1 cellular context compared by ENCODE assay signal in the genomic region with DNA sequence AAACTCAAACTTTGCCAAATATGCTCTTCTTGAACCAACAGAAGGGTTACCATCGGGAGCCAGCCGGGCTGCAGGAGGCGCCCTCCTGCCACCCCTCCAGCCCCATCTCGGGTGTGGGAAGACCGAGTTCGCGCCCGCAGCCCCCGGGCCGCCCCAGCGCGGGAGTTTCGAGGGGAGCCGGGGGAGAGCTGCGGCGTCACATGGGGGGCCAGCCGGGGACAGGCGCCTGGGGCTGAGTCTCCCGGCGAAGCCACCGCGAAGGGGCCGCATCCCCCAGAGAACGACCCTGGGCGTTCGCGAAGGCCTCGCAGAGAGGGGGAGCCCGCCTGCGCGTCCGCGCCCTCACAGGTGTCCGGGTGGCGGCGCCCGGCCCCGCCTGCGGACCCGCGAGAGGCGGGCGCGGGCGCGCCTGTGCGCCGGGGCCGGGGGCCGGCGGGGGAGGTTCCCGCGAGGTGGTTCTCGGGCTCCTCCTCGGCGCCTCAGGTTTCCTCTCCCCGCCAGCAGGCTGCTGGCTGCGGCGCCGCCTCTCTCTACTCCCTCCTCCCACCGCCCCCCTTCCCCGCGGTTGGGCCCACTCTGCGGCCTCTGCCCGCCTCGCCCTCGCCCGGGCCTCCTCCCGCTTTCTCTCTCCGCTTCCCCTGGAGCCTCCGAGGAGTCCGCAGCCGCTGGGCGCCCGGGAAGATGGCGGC.
A peak's percentile ranks its signal among the peaks of the same experiment; 100 is the strongest.
TF ChIP-seq lines count a peak whose summit lies in the region.

A gene with protein sequence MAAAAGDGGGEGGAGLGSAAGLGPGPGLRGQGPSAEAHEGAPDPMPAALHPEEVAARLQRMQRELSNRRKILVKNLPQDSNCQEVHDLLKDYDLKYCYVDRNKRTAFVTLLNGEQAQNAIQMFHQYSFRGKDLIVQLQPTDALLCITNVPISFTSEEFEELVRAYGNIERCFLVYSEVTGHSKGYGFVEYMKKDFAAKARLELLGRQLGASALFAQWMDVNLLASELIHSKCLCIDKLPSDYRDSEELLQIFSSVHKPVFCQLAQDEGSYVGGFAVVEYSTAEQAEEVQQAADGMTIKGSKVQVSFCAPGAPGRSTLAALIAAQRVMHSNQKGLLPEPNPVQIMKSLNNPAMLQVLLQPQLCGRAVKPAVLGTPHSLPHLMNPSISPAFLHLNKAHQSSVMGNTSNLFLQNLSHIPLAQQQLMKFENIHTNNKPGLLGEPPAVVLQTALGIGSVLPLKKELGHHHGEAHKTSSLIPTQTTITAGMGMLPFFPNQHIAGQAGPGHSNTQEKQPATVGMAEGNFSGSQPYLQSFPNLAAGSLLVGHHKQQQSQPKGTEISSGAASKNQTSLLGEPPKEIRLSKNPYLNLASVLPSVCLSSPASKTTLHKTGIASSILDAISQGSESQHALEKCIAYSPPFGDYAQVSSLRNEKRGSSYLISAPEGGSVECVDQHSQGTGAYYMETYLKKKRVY (plus strand): TSS at position 584 of the 689 bp plus-strand sequence. CDS start 98 bp downstream, at position 682.

TF ChIP-seq in K562, 482 proteins besides CTCF, POLR2A, EP300 and RAD21 (continued from another document):
- TF ChIP-seq, protein P1, sequence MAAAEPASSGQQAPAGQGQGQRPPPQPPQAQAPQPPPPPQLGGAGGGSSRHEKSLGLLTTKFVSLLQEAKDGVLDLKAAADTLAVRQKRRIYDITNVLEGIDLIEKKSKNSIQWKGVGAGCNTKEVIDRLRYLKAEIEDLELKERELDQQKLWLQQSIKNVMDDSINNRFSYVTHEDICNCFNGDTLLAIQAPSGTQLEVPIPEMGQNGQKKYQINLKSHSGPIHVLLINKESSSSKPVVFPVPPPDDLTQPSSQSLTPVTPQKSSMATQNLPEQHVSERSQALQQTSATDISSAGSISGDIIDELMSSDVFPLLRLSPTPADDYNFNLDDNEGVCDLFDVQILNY (CRISPR knock-in tag; IDR thresholded peaks at IDR 0.05), result no peak
- TF ChIP-seq ZC3H8 (IDR thresholded peaks at IDR 0.05) (no peak), ZNF133 (CRISPR knock-in tag; IDR thresholded peaks at IDR 0.05) (no peak), GATA2 (CRISPR knock-in tag; IDR thresholded peaks at IDR 0.05) (no peak), RBM34 (IDR thresholded peaks at IDR 0.05; ENCODE audit: borderline replicate concordance, insufficient read depth, low read length) (no peak), ZNF589 (CRISPR knock-in tag; IDR thresholded peaks at IDR 0.05; ENCODE audit: low read depth) (no peak), PHF8 (IDR thresholded peaks at IDR 0.05; ENCODE audit: borderline replicate concordance, low read length) (peak; percentile 54; the same call in 1 of the 2 replicates), CHCHD3 (CRISPR knock-in tag; IDR thresholded peaks at IDR 0.05) (no peak), CBX3 (IDR thresholded peaks at IDR 0.05; ENCODE audit: borderline replicate concordance in 1 of 2, low read length in 2 of 2) (no peak), ZNF431 (CRISPR knock-in tag; IDR thresholded peaks at IDR 0.05) (no peak), ZZZ3 (IDR thresholded peaks at IDR 0.05) (no peak), LARP7 (IDR thresholded peaks at IDR 0.05) (no peak), KLF6 (CRISPR knock-in tag; IDR thresholded peaks at IDR 0.05; ENCODE audit: borderline replicate concordance) (no peak), NR3C1 (CRISPR knock-in tag; IDR thresholded peaks at IDR 0.05) (no peak), CBX8 (IDR thresholded peaks at IDR 0.05; ENCODE audit: borderline replicate concordance, extremely low read depth, low read depth, low read length, poor library complexity, severe bottlenecking) (no peak), PHF20 (IDR thresholded peaks at IDR 0.05; ENCODE audit: partially characterized antibody) (no peak), MAFK (IDR thresholded peaks at IDR 0.05; ENCODE audit: low read length) (no peak), SREBF1 (IDR thresholded peaks at IDR 0.05; ENCODE audit: borderline replicate concordance, low read depth, low read length) (no peak), ZC3H4 (CRISPR knock-in tag; IDR thresholded peaks at IDR 0.05; ENCODE audit: borderline replicate concordance) (no peak), ZNF134 (CRISPR knock-in tag; conservative IDR thresholded peaks at IDR 0.05) (no peak), ZNF79 (CRISPR knock-in tag; IDR thresholded peaks at IDR 0.05; ENCODE audit: low read depth) (no peak), MEIS2 (IDR thresholded peaks at IDR 0.05; ENCODE audit: partially characterized antibody) (no peak), HMG20A (CRISPR knock-in tag; conservative IDR thresholded peaks at IDR 0.05) (no peak), MCM7 (IDR thresholded peaks at IDR 0.05) (no peak), FOXK2 (conservative IDR thresholded peaks at IDR 0.05 in 1 of 2, IDR thresholded peaks at IDR 0.05 in 1 of 2; ENCODE audit: low read depth in 2 of 2) (no peak), GABPB2 (CRISPR knock-in tag; conservative IDR thresholded peaks at IDR 0.05) (no peak), HNRNPLL (IDR thresholded peaks at IDR 0.05; ENCODE audit: low read depth, low read length, poor library complexity, severe bottlenecking) (peak; percentile 4)
- TF ChIP-seq, protein P2, sequence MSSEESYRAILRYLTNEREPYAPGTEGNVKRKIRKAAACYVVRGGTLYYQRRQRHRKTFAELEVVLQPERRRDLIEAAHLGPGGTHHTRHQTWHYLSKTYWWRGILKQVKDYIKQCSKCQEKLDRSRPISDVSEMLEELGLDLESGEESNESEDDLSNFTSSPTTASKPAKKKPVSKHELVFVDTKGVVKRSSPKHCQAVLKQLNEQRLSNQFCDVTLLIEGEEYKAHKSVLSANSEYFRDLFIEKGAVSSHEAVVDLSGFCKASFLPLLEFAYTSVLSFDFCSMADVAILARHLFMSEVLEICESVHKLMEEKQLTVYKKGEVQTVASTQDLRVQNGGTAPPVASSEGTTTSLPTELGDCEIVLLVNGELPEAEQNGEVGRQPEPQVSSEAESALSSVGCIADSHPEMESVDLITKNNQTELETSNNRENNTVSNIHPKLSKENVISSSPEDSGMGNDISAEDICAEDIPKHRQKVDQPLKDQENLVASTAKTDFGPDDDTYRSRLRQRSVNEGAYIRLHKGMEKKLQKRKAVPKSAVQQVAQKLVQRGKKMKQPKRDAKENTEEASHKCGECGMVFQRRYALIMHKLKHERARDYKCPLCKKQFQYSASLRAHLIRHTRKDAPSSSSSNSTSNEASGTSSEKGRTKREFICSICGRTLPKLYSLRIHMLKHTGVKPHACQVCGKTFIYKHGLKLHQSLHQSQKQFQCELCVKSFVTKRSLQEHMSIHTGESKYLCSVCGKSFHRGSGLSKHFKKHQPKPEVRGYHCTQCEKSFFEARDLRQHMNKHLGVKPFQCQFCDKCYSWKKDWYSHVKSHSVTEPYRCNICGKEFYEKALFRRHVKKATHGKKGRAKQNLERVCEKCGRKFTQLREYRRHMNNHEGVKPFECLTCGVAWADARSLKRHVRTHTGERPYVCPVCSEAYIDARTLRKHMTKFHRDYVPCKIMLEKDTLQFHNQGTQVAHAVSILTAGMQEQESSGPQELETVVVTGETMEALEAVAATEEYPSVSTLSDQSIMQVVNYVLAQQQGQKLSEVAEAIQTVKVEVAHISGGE (CRISPR knock-in tag; IDR thresholded peaks at IDR 0.05), result no peak
- TF ChIP-seq, protein P3, sequence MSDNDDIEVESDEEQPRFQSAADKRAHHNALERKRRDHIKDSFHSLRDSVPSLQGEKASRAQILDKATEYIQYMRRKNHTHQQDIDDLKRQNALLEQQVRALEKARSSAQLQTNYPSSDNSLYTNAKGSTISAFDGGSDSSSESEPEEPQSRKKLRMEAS (CRISPR knock-in tag; IDR thresholded peaks at IDR 0.05), result no peak
- TF ChIP-seq, protein P4, sequence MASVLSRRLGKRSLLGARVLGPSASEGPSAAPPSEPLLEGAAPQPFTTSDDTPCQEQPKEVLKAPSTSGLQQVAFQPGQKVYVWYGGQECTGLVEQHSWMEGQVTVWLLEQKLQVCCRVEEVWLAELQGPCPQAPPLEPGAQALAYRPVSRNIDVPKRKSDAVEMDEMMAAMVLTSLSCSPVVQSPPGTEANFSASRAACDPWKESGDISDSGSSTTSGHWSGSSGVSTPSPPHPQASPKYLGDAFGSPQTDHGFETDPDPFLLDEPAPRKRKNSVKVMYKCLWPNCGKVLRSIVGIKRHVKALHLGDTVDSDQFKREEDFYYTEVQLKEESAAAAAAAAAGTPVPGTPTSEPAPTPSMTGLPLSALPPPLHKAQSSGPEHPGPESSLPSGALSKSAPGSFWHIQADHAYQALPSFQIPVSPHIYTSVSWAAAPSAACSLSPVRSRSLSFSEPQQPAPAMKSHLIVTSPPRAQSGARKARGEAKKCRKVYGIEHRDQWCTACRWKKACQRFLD (CRISPR knock-in tag; IDR thresholded peaks at IDR 0.05), result no peak
- TF ChIP-seq, protein P5, sequence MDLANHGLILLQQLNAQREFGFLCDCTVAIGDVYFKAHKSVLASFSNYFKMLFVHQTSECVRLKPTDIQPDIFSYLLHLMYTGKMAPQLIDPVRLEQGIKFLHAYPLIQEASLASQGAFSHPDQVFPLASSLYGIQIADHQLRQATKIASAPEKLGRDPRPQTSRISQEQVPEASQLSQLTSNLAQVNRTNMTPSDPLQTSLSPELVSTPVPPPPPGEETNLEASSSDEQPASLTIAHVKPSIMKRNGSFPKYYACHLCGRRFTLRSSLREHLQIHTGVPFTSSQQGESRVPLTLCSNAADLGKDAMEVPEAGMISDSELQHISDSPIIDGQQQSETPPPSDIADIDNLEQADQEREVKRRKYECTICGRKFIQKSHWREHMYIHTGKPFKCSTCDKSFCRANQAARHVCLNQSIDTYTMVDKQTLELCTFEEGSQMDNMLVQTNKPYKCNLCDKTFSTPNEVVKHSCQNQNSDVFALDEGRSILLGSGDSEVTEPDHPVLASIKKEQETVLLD (IDR thresholded peaks at IDR 0.05), result no peak
- TF ChIP-seq, protein P6, sequence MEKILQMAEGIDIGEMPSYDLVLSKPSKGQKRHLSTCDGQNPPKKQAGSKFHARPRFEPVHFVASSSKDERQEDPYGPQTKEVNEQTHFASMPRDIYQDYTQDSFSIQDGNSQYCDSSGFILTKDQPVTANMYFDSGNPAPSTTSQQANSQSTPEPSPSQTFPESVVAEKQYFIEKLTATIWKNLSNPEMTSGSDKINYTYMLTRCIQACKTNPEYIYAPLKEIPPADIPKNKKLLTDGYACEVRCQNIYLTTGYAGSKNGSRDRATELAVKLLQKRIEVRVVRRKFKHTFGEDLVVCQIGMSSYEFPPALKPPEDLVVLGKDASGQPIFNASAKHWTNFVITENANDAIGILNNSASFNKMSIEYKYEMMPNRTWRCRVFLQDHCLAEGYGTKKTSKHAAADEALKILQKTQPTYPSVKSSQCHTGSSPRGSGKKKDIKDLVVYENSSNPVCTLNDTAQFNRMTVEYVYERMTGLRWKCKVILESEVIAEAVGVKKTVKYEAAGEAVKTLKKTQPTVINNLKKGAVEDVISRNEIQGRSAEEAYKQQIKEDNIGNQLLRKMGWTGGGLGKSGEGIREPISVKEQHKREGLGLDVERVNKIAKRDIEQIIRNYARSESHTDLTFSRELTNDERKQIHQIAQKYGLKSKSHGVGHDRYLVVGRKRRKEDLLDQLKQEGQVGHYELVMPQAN (IDR thresholded peaks at IDR 0.05; ENCODE audit: borderline replicate concordance), result no peak
- TF ChIP-seq, protein P7, sequence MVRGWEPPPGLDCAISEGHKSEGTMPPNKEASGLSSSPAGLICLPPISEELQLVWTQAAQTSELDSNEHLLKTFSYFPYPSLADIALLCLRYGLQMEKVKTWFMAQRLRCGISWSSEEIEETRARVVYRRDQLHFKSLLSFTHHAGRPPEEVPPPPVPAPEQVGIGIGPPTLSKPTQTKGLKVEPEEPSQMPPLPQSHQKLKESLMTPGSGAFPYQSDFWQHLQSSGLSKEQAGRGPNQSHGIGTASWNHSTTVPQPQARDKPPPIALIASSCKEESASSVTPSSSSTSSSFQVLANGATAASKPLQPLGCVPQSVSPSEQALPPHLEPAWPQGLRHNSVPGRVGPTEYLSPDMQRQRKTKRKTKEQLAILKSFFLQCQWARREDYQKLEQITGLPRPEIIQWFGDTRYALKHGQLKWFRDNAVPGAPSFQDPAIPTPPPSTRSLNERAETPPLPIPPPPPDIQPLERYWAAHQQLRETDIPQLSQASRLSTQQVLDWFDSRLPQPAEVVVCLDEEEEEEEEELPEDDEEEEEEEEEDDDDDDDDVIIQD (CRISPR knock-in tag; IDR thresholded peaks at IDR 0.05), result no peak
TF ChIP-seq in K562: peak in this region for 54.
